3 cellular contexts compared by ENCODE assay signal in genomic region chr2:218844334-218844733, GRCh38. TPM values are rescaled to one million over a fixed set of nuclear protein-coding genes. Genes with fewer than 3 reads are reported as not detected.
"Had no signal": no experiment of that assay in that cellular context is flagged by ENCODE, and none has a peak within 500 bp of the region (broad histone marks: within the 10 kb centered on the region; RNA-seq: fewer than 3 reads in every experiment).

No MANE protein-coding gene starts in this region.

RNA-seq across cellular contexts. Expression of gene PRKAG3, which starts 12.7 kb away (rescaled TPM):
- total RNA-seq: M059J, MCF 10A, NCI-H460 had no signal

RNA-seq across cellular contexts. Expression of gene WNT6, which starts 15.3 kb away (rescaled TPM):
- total RNA-seq: MCF 10A, NCI-H460 had no signal

RNA-seq across cellular contexts. Expression of gene WNT10A, which starts 36.3 kb away (rescaled TPM):
- total RNA-seq: MCF 10A, NCI-H460 had no signal
